In genomic region chr16:9092963-9093477, GRCh38 we compare ENCODE assay signal across 8 cellular contexts. TPM values are rescaled to one million over a fixed set of nuclear protein-coding genes. Genes with fewer than 3 reads are reported as not detected.
A peak's percentile ranks its signal among the peaks of the same experiment; 100 is the strongest.
DNase-seq lines count a peak whose midpoint lies in the region; ATAC-seq and TF ChIP-seq lines count a peak whose summit lies in the region.

No MANE protein-coding gene starts in this region.

- peaks cover 47% of the 10 kb centered on the region for H3K4me1 Mint-ChIP-seq in CD8-positive, alpha-beta T cell (ENCODE audit: low read depth)

- DNase-seq in CD8-positive, alpha-beta T cell: peak; percentile 6 to 61 (median 35)
- DNase-seq in NCI-H146 (lab: John Stamatoyannopoulos, UW) (peak; percentile 53), head of caudate nucleus (peak in 28 of 42 donors; percentile 7 to 57 (median 25)), gastrocnemius medialis (peak; percentile 25 to 77), GM19238 (ENCODE audit: insufficient read length, low spot score) (no peak), UCSD-AML1 (lab: John Stamatoyannopoulos, UW; ENCODE audit: unreplicated experiment) (no peak)
- DNase-seq in activated T-helper 9 cell treated with anti-CD3 and anti-CD28 coated beads, Interleukin-2, amount 50 U/mL, for 16 hours (ENCODE audit: low read depth): peak; percentile 11

- in situ Hi-C loops in gastrocnemius medialis (cut with MboI; ENCODE audit: low sequenced_read_pairs in 4 of 4): loop anchor here in 1 of 4 donors (25.0 kb wide), 1 partner anchor 131 kb away; the partner anchor contains the start of gene USP7

- ATAC-seq in CD8-positive, alpha-beta T cell: no peak
- ATAC-seq in gastrocnemius medialis (peak in 1 of 2 donors; percentile 19), GM19463 (IDR thresholded peaks at IDR 0.05; ENCODE audit: unreplicated experiment) (no peak)

- H3K9me3 ChIP-seq in CD8-positive, alpha-beta T cell (ENCODE audit: low read length): no peaks in the 10 kb centered on the region
- no peaks in the 10 kb centered on the region for H3K9me3 ChIP-seq in gastrocnemius medialis

- intact Hi-C loops in CD8-positive, alpha-beta T cell (cut with DNase I, micrococcal nuclease): loop anchor here (1.0 to 5.0 kb wide), 8 partner anchors 10 to 1649 kb away; partner anchors contain the start of genes METTL22 (in 2 of the 2), CARHSP1 (in 1 of the 2), NUBP1 (in 1 of the 2) and PMM2 (in 1 of the 2)
- intact Hi-C loops in head of caudate nucleus (cut with DNase I) (loop anchor here (5.0 kb wide), 1 partner anchor 226 kb away; the partner anchor contains the start of gene CARHSP1), gastrocnemius medialis (cut with DNase I; ENCODE audit: low total_unique reads) (loop anchor here (5.0 to 10.0 kb wide), 3 partner anchors 131 to 1652 kb away; partner anchors contain the start of genes NUBP1 and USP7)

- H3K27me3 ChIP-seq in CD8-positive, alpha-beta T cell (ENCODE audit: insufficient read depth, low read length): no peaks in the 10 kb centered on the region
- H3K27me3 ChIP-seq in gastrocnemius medialis: no peaks in the 10 kb centered on the region

- POLR2A ChIA-PET in CD8-positive, alpha-beta T cell (lab: Charles Lee): interaction anchor here (0.6 to 4.4 kb wide), 6 partner anchors 9 to 225 kb away, joined by 3 to 70 read pairs (median 16); partner anchors contain the start of gene CARHSP1

- peaks cover 54% of the 10 kb centered on the region for H3K4me1 ChIP-seq in CD8-positive, alpha-beta T cell (ENCODE audit: insufficient read depth, low read length)
- H3K4me1 ChIP-seq in gastrocnemius medialis: peaks cover 50 to 60% of the 10 kb centered on the region in 2 donors

- CTCF ChIA-PET in CD8-positive, alpha-beta T cell (lab: Charles Lee): interaction anchor here (2.3 kb wide), 1 partner anchor 10 kb away, joined by 8 read pairs; no protein-coding TSS in a partner anchor

- H3K27me3 Mint-ChIP-seq in CD8-positive, alpha-beta T cell (ENCODE audit: low read depth): no peaks in the 10 kb centered on the region

- peak overlapping the region; percentile 82 for H3K27ac ChIP-seq in CD8-positive, alpha-beta T cell (ENCODE audit: low read depth, low read length)
- peak overlapping the region; percentile 98 to 100 (median 99) for H3K27ac ChIP-seq in gastrocnemius medialis

- no peaks in the 10 kb centered on the region for H3K9me3 Mint-ChIP-seq in CD8-positive, alpha-beta T cell

- H3K4me3 ChIP-seq in CD8-positive, alpha-beta T cell (ENCODE audit: low read depth, low read length): peak overlapping the region; percentile 93
- H3K4me3 ChIP-seq in gastrocnemius medialis: peak overlapping the region; percentile 79 to 87 (median 83)

- peaks cover 44% of the 10 kb centered on the region for H3K36me3 Mint-ChIP-seq in CD8-positive, alpha-beta T cell

- peak overlapping the region; percentile 99 for H3K4me3 Mint-ChIP-seq in CD8-positive, alpha-beta T cell

- TF ChIP-seq CTCF in CD8-positive, alpha-beta T cell (IDR thresholded peaks at IDR 0.05): no peak
- no peak for TF ChIP-seq CTCF in gastrocnemius medialis (IDR thresholded peaks at IDR 0.05 in 4 of 5, conservative IDR thresholded peaks at IDR 0.05 in 1 of 5)

- peak overlapping the region; percentile 99 for H3K27ac Mint-ChIP-seq in CD8-positive, alpha-beta T cell

- peak in 1 of 2 donors; percentile 34 for TF ChIP-seq POLR2A in gastrocnemius medialis (IDR thresholded peaks at IDR 0.05)

- H3K36me3 ChIP-seq in CD8-positive, alpha-beta T cell (ENCODE audit: insufficient read depth, low read length): peaks cover 7% of the 10 kb centered on the region
- no peaks in the 10 kb centered on the region for H3K36me3 ChIP-seq in gastrocnemius medialis

RNA-seq across cellular contexts. Expression of gene HAPSTR1, which starts 1.6 kb away (rescaled TPM):
- total RNA-seq in CD8-positive, alpha-beta T cell: 100 to 1,000 TPM; 189 to 191 TPM
- total RNA-seq in gastrocnemius medialis: 10 to 100 TPM; 55.0 to 65.0 (median 60.9) TPM

Comparison
In these comparisons a context has a peak if more than half of its experiments do, and no peak if none do; other contexts are left out.
1. DNase-seq: peak in CD8-positive, alpha-beta T cell (7 of 7), NCI-H146 (single experiment), activated T-helper 9 cell treated with anti-CD3 and anti-CD28 coated beads, Interleukin-2, amount 50 U/mL, for 16 hours (single experiment), head of caudate nucleus (28 of 42) and gastrocnemius medialis (2 of 2); none in GM19238 (single experiment) and UCSD-AML1 (single experiment).